8 cellular contexts compared by ENCODE assay signal in the genomic region with DNA sequence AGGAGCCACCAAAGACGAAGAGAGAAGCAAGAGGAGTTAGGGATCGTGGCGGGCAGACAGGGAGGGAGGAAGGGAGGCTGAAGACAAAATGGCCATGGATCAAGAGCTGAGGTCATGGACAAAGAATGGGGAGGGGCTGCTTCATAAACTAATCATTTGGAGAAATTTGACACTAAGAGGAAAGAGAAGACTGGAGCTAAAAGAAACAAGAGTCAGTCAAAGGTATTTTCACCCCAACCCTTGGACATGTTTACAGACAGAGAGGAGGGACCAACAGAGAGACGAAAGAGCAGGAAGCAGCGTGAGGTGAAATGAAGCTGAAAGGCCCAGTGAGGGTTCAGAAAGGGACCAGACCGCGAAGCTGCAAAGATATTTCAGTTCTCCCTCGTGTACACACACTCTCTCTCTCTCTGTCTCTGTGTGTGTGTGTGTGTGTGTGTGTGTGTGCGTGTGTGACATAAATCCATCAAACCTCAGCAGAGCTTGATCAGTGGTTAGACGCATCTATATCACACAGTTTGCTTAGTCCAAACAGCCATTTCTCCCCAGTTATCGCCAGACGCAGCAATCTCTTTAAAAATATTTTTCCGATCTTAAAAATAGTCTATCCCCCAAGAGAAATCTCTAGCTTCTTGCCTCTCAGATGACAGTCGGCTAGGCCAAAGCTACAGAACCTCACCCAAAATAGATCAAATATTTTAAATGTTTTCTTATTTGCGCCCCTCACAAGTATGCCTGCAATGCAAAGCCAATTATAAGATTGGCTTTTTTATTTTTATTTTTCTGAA. TPM values are rescaled to one million over a fixed set of nuclear protein-coding genes. Genes with fewer than 3 reads are reported as not detected.
DNase-seq lines count a peak whose midpoint lies in the region; ATAC-seq and TF ChIP-seq lines count a peak whose summit lies in the region.

No MANE protein-coding gene starts in this region.

- no peaks in the 10 kb centered on the region for H3K9me3 Mint-ChIP-seq in activated naive CD8-positive, alpha-beta T cell treated with anti-CD3 and anti-CD28 coated beads, Interleukin-2, amount 50 U/mL, for 24 hours

- H3K27me3 ChIP-seq in spleen (replicated peaks in 1 of 7): no peaks in the 10 kb centered on the region

- no peaks in the 10 kb centered on the region for H3K36me3 ChIP-seq in spleen

- H3K9me3 ChIP-seq in spleen: no peaks in the 10 kb centered on the region

- H3K4me1 ChIP-seq in spleen: peaks cover 0 to 23% (median 13%) of the 10 kb centered on the region in 6 donors

- no peaks in the 10 kb centered on the region for H3K36me3 Mint-ChIP-seq in activated naive CD8-positive, alpha-beta T cell treated with anti-CD3 and anti-CD28 coated beads, Interleukin-2, amount 50 U/mL, for 24 hours (ENCODE audit: low read depth)

- peaks cover 7% of the 10 kb centered on the region for H3K4me1 Mint-ChIP-seq in activated naive CD8-positive, alpha-beta T cell treated with anti-CD3 and anti-CD28 coated beads, Interleukin-2, amount 50 U/mL, for 24 hours

- H3K27ac Mint-ChIP-seq in activated naive CD8-positive, alpha-beta T cell treated with anti-CD3 and anti-CD28 coated beads, Interleukin-2, amount 50 U/mL, for 24 hours: no peak overlapping the region

- DNase-seq in dedifferentiated amniotic fluid mesenchymal stem cell (ENCODE audit: extremely low spot score) (peak; percentile 61), spleen (no peak), cerebellar nuclear complex (lab: John Stamatoyannopoulos, UW) (no peak), SHP77 (lab: John Stamatoyannopoulos, UW) (no peak)
- no peak for DNase-seq in activated CD8-positive, alpha-beta memory T cell treated with anti-CD3 and anti-CD28 coated beads, Interleukin-2, amount 50 U/mL, for 4 hours
- no peak for DNase-seq in activated naive CD8-positive, alpha-beta T cell treated with anti-CD3 and anti-CD28 coated beads, Interleukin-2, amount 50 U/mL, for 24 hours

- H3K27ac ChIP-seq in spleen: peak overlapping the region; percentile 24 to 74 (median 49)

- intact Hi-C loops in spleen (cut with DNase I; ENCODE audit: low total_unique reads): no loop called here

- 51 to 73% (median 58%) methylated on average over 15 of the region's 15 CpGs for WGBS in spleen, 5 donors

- H3K4me3 ChIP-seq in spleen: no peak overlapping the region

- H3K27me3 Mint-ChIP-seq in activated naive CD8-positive, alpha-beta T cell treated with anti-CD3 and anti-CD28 coated beads, Interleukin-2, amount 50 U/mL, for 24 hours: no peaks in the 10 kb centered on the region

- no peak for TF ChIP-seq CTCF in spleen (IDR thresholded peaks at IDR 0.05 in 8 of 11, conservative IDR thresholded peaks at IDR 0.05 in 3 of 11)

- H3K4me3 Mint-ChIP-seq in activated naive CD8-positive, alpha-beta T cell treated with anti-CD3 and anti-CD28 coated beads, Interleukin-2, amount 50 U/mL, for 24 hours: no peak overlapping the region

- ATAC-seq in GM19043 (IDR thresholded peaks at IDR 0.05; ENCODE audit: low read depth, unreplicated experiment) (peak; percentile 89), HG03064 (IDR thresholded peaks at IDR 0.05; ENCODE audit: low read depth, unreplicated experiment) (peak; percentile 91)
- no peak for ATAC-seq in activated naive CD8-positive, alpha-beta T cell treated with anti-CD3 and anti-CD28 coated beads, Interleukin-2, amount 50 U/mL, for 24 hours

- no peak for TF ChIP-seq POLR2A in spleen (IDR thresholded peaks at IDR 0.05)

RNA-seq across cellular contexts. Expression of a gene that starts 12.5 kb away (rescaled TPM):
- 100 to 1,000 TPM; 146 to 333 (median 291) TPM for total RNA-seq in spleen
- polyA plus RNA-seq in spleen: 10 to 100 TPM; 42.4 to 85.3 (median 48.3) TPM
